ENCODE assay signal across 1 cellular context in the genomic region with DNA sequence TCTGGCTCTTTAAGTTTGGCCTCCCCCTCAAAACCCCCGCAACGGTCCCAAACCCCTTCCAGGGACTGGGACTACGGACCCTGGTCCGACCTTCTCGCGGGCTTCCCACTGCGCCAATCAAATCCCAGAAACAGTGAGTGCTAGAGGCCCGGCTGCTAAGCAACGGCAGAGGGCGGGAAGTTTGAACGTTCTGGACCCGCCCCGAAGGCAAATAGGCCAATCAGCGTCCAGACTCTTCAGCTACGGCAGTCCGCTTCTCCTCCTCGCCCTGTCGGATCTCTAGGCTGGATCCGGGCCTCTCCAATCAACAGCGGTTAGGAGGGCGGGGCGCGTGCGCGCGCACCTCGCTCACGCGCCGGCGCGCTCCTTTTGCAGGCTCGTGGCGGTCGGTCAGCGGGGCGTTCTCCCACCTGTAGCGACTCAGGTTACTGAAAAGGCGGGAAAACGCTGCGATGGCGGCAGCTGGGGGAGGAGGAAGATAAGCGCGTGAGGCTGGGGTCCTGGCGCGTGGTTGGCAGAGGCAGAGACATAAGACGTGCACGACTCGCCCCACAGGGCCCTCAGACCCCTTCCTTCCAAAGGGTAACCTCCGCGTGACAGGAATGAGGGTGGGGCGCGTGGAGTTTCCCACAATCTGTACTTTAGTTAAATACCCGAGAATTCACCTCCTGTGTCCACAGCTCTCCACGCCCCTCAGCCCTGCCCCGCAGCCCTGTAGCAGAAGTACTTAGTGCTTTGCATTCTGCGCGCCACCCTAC.
TF ChIP-seq lines count a peak whose summit lies in the region.

Gene MSH5, plus strand, starts transcription at position 367 of the 758 bp plus-strand sequence. CDS start 462 bp downstream, outside the sequence.

TF ChIP-seq in HCT116, 20 proteins besides CTCF, POLR2A, EP300 and RAD21 (continued from another document):
- peak; percentile 81 for TF ChIP-seq ZBTB33 (IDR thresholded peaks at IDR 0.05; ENCODE audit: extremely low read depth, insufficient replicate concordance, low read length)
- no peak for TF ChIP-seq SRF (IDR thresholded peaks at IDR 0.05; ENCODE audit: low read depth)
